Comparison of ENCODE assay signal across 9 cellular contexts in genomic region chr9:127742435-127743088, GRCh38. TPM values are rescaled to one million over a fixed set of nuclear protein-coding genes. Genes with fewer than 3 reads are reported as not detected.
A peak's percentile ranks its signal among the peaks of the same experiment; 100 is the strongest.
DNase-seq lines count a peak whose midpoint lies in the region; ATAC-seq, FAIRE-seq and TF ChIP-seq lines count a peak whose summit lies in the region.
"Had no signal": no experiment of that assay in that cellular context is flagged by ENCODE, and none has a peak within 500 bp of the region (broad histone marks: within the 10 kb centered on the region; RNA-seq: fewer than 3 reads in every experiment).

No MANE protein-coding gene starts in this region.

- POLR2A ChIA-PET in K562 (lab: Yijun Ruan, JAX) = interaction anchor here (0.5 to 1.5 kb wide), 9 partner anchors 8 to 476 kb away, joined by 3 to 5 read pairs (median 3); no protein-coding TSS in a partner anchor

- TF ChIP-seq RAD21 in K562 (CRISPR knock-in tag; conservative IDR thresholded peaks at IDR 0.05 in 1 of 2, IDR thresholded peaks at IDR 0.05 in 1 of 2) = no peak

- CTCF ChIA-PET in K562 (lab: Yijun Ruan, JAX; ENCODE audit: low intra/inter-chr PET ratio) = no interaction called here

- H3K9me3 ChIP-seq in K562 (replicated peaks; ENCODE audit: control insufficient read depth, insufficient read depth, low read depth, low read length) (no peaks in the 10 kb centered on the region), MG63 (no peaks in the 10 kb centered on the region)

- intact Hi-C loops in K562 (cut with micrococcal nuclease) = no loop called here

- H3K27me3 ChIP-seq in K562 (ENCODE audit: control insufficient read depth in 2 of 2, insufficient read depth in 2 of 2, low read length in 2 of 2) (peaks cover 4 to 9% of the 10 kb centered on the region in 2 experiments; a peak in 3 of 5 replicates), MG63 (no peaks in the 10 kb centered on the region)

- no peak overlapping the region for H3K27ac ChIP-seq in K562 (ENCODE audit: extremely low read depth, low read depth, low read length)

- H3K36me3 ChIP-seq in K562 (ENCODE audit: control insufficient read depth, insufficient read depth, low read length) (no peaks in the 10 kb centered on the region), MG63 (no peaks in the 10 kb centered on the region)

- peak; percentile 87 for ATAC-seq in K562
- ATAC-seq in GM21381 (IDR thresholded peaks at IDR 0.05; ENCODE audit: unreplicated experiment) = no peak
- no peak for ATAC-seq in GM19463 (IDR thresholded peaks at IDR 0.05; ENCODE audit: unreplicated experiment)

- H4K20me1 ChIP-seq in K562 (replicated peaks; ENCODE audit: control insufficient read depth, insufficient read depth, low read length) = no peaks in the 10 kb centered on the region; the same call in none of the 2 replicates

- under 1% methylated on average over 31 of the region's 33 CpGs for WGBS in K562 (ENCODE audit: insufficient coverage, low coverage, missing lambda C conversion rate)

- in situ Hi-C loops in K562 (cut with MboI) = no loop called here

- H3K9ac ChIP-seq in K562 (ENCODE audit: insufficient read depth in 1 of 2, low read depth in 2 of 2, low read length in 2 of 2) = peak overlapping the region in 1 of 2 experiments; percentile 70; a peak in 1 of 4 replicates

- peaks cover 15 to 52% of the 10 kb centered on the region in 2 experiments for H3K4me1 ChIP-seq in K562 (replicated peaks in 1 of 2; ENCODE audit: control insufficient read depth in 2 of 2, insufficient read depth in 2 of 2, low read length in 2 of 2)

- peak; percentile 95 for FAIRE-seq in K562 (lab: Jason Lieb, UNC)

- peak overlapping the region; percentile 74 for H3K4me2 ChIP-seq in K562 (ENCODE audit: insufficient read depth, low read length)

- H2AFZ ChIP-seq in K562 (ENCODE audit: low read depth, low read length) = peak overlapping the region; percentile 30; the same call in 1 of the 2 replicates

- TF ChIP-seq EP300 in K562 (IDR thresholded peaks at IDR 0.05; ENCODE audit: low read length) = no peak

- BruUV-seq in K562 (replicated peaks; lab: Mats Ljungman, UMichigan) = no TSS peak

- DNase-seq in AG08396 (ENCODE audit: low spot score) (peak; percentile 87), HuH-7 (ENCODE audit: low spot score) (peak; percentile 97), K562 (ENCODE audit: extremely low read depth in 1 of 4, low spot score in 3 of 4) (peak; percentile 90 to 96 (median 94)), left kidney (ENCODE audit: low read depth, low spot score) (peak; percentile 98), MG63 (no peak)
- no peak for DNase-seq in activated CD4-positive, alpha-beta T cell treated with anti-CD3 and anti-CD28 coated beads for 4 hours

- peak overlapping the region; percentile 37 for H3K4me3 ChIP-seq in K562
- H3K4me3 ChIP-seq in MG63 = no peak overlapping the region

- no peak for TF ChIP-seq POLR2A in K562 (conservative IDR thresholded peaks at IDR 0.05)

- no peaks in the 10 kb centered on the region for H3K79me2 ChIP-seq in K562 (ENCODE audit: control insufficient read depth, insufficient read depth, low read length)

- H3K9me1 ChIP-seq in K562 (ENCODE audit: control insufficient read depth, insufficient read depth, low read length) = no peaks in the 10 kb centered on the region

- no peak for TF ChIP-seq CTCF in K562 (IDR thresholded peaks at IDR 0.05 in 2 of 3, conservative IDR thresholded peaks at IDR 0.05 in 1 of 3; ENCODE audit: insufficient read depth in 2 of 3, low read depth in 1 of 3, low read length in 3 of 3)

RNA-seq across cellular contexts. Expression of gene TOR2A, which starts 7.5 kb away (rescaled TPM):
- total RNA-seq in K562 (2011; cell fraction: chromatin; rRNA removed; ENCODE audit: low replicate concordance) = 7.9 and 25.4 TPM in 2 replicates
- total RNA-seq in K562 (2011; cell fraction: nucleolus; rRNA removed) = 33.0 and 44.0 TPM in 2 replicates
- 22.6 and 27.5 TPM in 2 replicates for total RNA-seq in K562 (2011; cell fraction: nucleoplasm; rRNA removed)
- total RNA-seq in K562 (2014; rRNA removed) (21.3 and 23.5 TPM in 2 replicates), K562 (2014; rRNA removed; fragmentation: Illumina TruSeq; extraction: Trizol) (3.0 and 3.7 TPM in 2 replicates), K562 (2015; rRNA removed; fragmentation: Illumina TruSeq; extraction: Trizol) (11.1 and 12.0 TPM in 2 replicates), K562 (2021) (25.9 and 28.3 TPM in 2 replicates)
- polyA plus RNA-seq in K562 (2011; rRNA removed) (8.4 and 15.0 TPM in 2 replicates), K562 (2014; fragmentation: Illumina TruSeq; extraction: Trizol) (15.7 and 22.6 TPM in 2 replicates), K562 (2014; fragmentation: Nextera tagmentation; extraction: Ambion mirVana) (1 to 10 TPM in 1 of 2 experiments, under 1 TPM in 1; 0.80 to 1.1 TPM), K562 (2014; rRNA removed) (22.5 and 27.2 TPM in 2 replicates)
- polyA plus RNA-seq in K562 (2011; cell fraction: cytosol; rRNA removed) = 20.5 and 35.0 TPM in 2 replicates
- 34.3 and 45.7 TPM in 2 replicates for polyA plus RNA-seq in K562 (2011; cell fraction: nucleus; rRNA removed)
- polyA plus RNA-seq in K562 (2012) = 20.6 and 50.6 TPM in 2 replicates
- polyA minus RNA-seq in K562 (2011; rRNA and poly(A)+ RNA removed) = 2.8 and 3.6 TPM in 2 replicates
- polyA minus RNA-seq in K562 (2011; cell fraction: cytosol; rRNA and poly(A)+ RNA removed) = 11.3 and 18.2 TPM in 2 replicates
- polyA minus RNA-seq in K562 (2011; cell fraction: nucleus; rRNA and poly(A)+ RNA removed) = 12.5 and 19.1 TPM in 2 replicates
- total RNA-seq in MG63 (2014; rRNA removed; shearing (Covaris generic); ENCODE audit: low replicate concordance) = 5.8 and 18.7 TPM in 2 replicates

RNA-seq across cellular contexts. Expression of gene TTC16, which starts 26.7 kb away (rescaled TPM):
- total RNA-seq in K562 (2011; cell fraction: chromatin; rRNA removed; ENCODE audit: low replicate concordance) = not detected in 2 replicates
- not detected in 2 replicates for total RNA-seq in K562 (2011; cell fraction: nucleolus; rRNA removed)
- total RNA-seq in K562 (2011; cell fraction: nucleoplasm; rRNA removed) = not detected in 2 replicates
- total RNA-seq in K562 (2014; rRNA removed) (not detected in 2 replicates), K562 (2014; rRNA removed; fragmentation: Illumina TruSeq; extraction: Trizol) (not detected in 2 replicates), K562 (2015; rRNA removed; fragmentation: Illumina TruSeq; extraction: Trizol) (not detected in 2 replicates), K562 (2021) (not detected in 2 replicates)
- polyA plus RNA-seq in K562 (2011; rRNA removed) (not detected in 2 replicates), K562 (2014; fragmentation: Illumina TruSeq; extraction: Trizol) (not detected in 2 replicates), K562 (2014; fragmentation: Nextera tagmentation; extraction: Ambion mirVana) (not detected), K562 (2014; rRNA removed) (0.11 TPM in 1 of 2 replicates, not detected in the other)
- not detected in 2 replicates for polyA plus RNA-seq in K562 (2011; cell fraction: cytosol; rRNA removed)
- 0.03 and 0.04 TPM in 2 replicates for polyA plus RNA-seq in K562 (2011; cell fraction: nucleus; rRNA removed)
- polyA plus RNA-seq in K562 (2012) = not detected in 2 replicates
- polyA minus RNA-seq in K562 (2011; rRNA and poly(A)+ RNA removed) = not detected in 2 replicates
- not detected in 2 replicates for polyA minus RNA-seq in K562 (2011; cell fraction: cytosol; rRNA and poly(A)+ RNA removed)
- polyA minus RNA-seq in K562 (2011; cell fraction: nucleus; rRNA and poly(A)+ RNA removed) = not detected in 2 replicates
- not detected in 2 replicates for total RNA-seq in MG63 (2014; rRNA removed; shearing (Covaris generic); ENCODE audit: low replicate concordance)
- total RNA-seq: chondrocyte had no signal

RNA-seq across cellular contexts. Expression of gene PTRH1, which starts 27.1 kb away (rescaled TPM):
- 4.6 and 11.9 TPM in 2 replicates for total RNA-seq in K562 (2011; cell fraction: chromatin; rRNA removed; ENCODE audit: low replicate concordance)
- total RNA-seq in K562 (2011; cell fraction: nucleolus; rRNA removed) = 19.0 and 19.2 TPM in 2 replicates
- total RNA-seq in K562 (2011; cell fraction: nucleoplasm; rRNA removed) = 7.1 and 7.3 TPM in 2 replicates
- 43.1 and 54.3 TPM in 2 replicates for total RNA-seq in K562 (2014; rRNA removed)
- total RNA-seq in K562 (2014; rRNA removed; fragmentation: Illumina TruSeq; extraction: Trizol) = 1.1 and 1.8 TPM in 2 replicates
- total RNA-seq in K562 (2015; rRNA removed; fragmentation: Illumina TruSeq; extraction: Trizol) = 7.4 and 8.0 TPM in 2 replicates
- 21.1 and 21.6 TPM in 2 replicates for total RNA-seq in K562 (2021)
- 5.7 and 8.1 TPM in 2 replicates for polyA plus RNA-seq in K562 (2011; rRNA removed)
- polyA plus RNA-seq in K562 (2011; cell fraction: cytosol; rRNA removed) = 12.2 and 34.1 TPM in 2 replicates
- 7.6 and 15.8 TPM in 2 replicates for polyA plus RNA-seq in K562 (2011; cell fraction: nucleus; rRNA removed)
- 12.2 and 19.2 TPM in 2 replicates for polyA plus RNA-seq in K562 (2012)
- polyA plus RNA-seq in K562 (2014; fragmentation: Illumina TruSeq; extraction: Trizol) = 3.1 and 6.7 TPM in 2 replicates
- polyA plus RNA-seq in K562 (2014; fragmentation: Nextera tagmentation; extraction: Ambion mirVana) = 1 to 10 TPM in 1 of 2 experiments, under 1 TPM in 1; 0.63 to 1.0 TPM
- 28.2 and 44.3 TPM in 2 replicates for polyA plus RNA-seq in K562 (2014; rRNA removed)
- 1.0 and 1.1 TPM in 2 replicates for polyA minus RNA-seq in K562 (2011; rRNA and poly(A)+ RNA removed)
- 3.9 and 5.4 TPM in 2 replicates for polyA minus RNA-seq in K562 (2011; cell fraction: cytosol; rRNA and poly(A)+ RNA removed)
- 4.1 and 6.2 TPM in 2 replicates for polyA minus RNA-seq in K562 (2011; cell fraction: nucleus; rRNA and poly(A)+ RNA removed)
- total RNA-seq in MG63 (2014; rRNA removed; shearing (Covaris generic); ENCODE audit: low replicate concordance) = 15.9 and 26.7 TPM in 2 replicates

RNA-seq across cellular contexts. Expression of gene CFAP157, which starts 35.8 kb away (rescaled TPM):
- total RNA-seq in K562 (2011; cell fraction: chromatin; rRNA removed; ENCODE audit: low replicate concordance) = not detected in 2 replicates
- not detected in 2 replicates for total RNA-seq in K562 (2011; cell fraction: nucleolus; rRNA removed)
- not detected in 2 replicates for total RNA-seq in K562 (2011; cell fraction: nucleoplasm; rRNA removed)
- total RNA-seq in K562 (2014; rRNA removed) (not detected in 2 replicates), K562 (2014; rRNA removed; fragmentation: Illumina TruSeq; extraction: Trizol) (not detected in 2 replicates), K562 (2015; rRNA removed; fragmentation: Illumina TruSeq; extraction: Trizol) (not detected in 2 replicates), K562 (2021) (not detected in 2 replicates)
- polyA plus RNA-seq in K562 (2011; rRNA removed) (not detected in 2 replicates), K562 (2014; fragmentation: Illumina TruSeq; extraction: Trizol) (not detected in 2 replicates), K562 (2014; fragmentation: Nextera tagmentation; extraction: Ambion mirVana) (under 1 TPM in 1 of 2 experiments, not detected in 1; 0.03 TPM), K562 (2014; rRNA removed) (not detected in 2 replicates)
- polyA plus RNA-seq in K562 (2011; cell fraction: cytosol; rRNA removed) = not detected in 2 replicates
- polyA plus RNA-seq in K562 (2011; cell fraction: nucleus; rRNA removed) = 0.06 TPM in 1 of 2 replicates, not detected in the other
- 0.60 and 0.99 TPM in 2 replicates for polyA plus RNA-seq in K562 (2012)
- polyA minus RNA-seq in K562 (2011; rRNA and poly(A)+ RNA removed) = not detected in 2 replicates
- polyA minus RNA-seq in K562 (2011; cell fraction: cytosol; rRNA and poly(A)+ RNA removed) = not detected in 2 replicates
- polyA minus RNA-seq in K562 (2011; cell fraction: nucleus; rRNA and poly(A)+ RNA removed) = not detected in 2 replicates
- not detected in 2 replicates for total RNA-seq in MG63 (2014; rRNA removed; shearing (Covaris generic); ENCODE audit: low replicate concordance)
- total RNA-seq: chondrocyte had no signal

RNA-seq across cellular contexts. Expression of gene SH2D3C, which starts 35.9 kb away (rescaled TPM):
- 0.77 and 4.1 TPM in 2 replicates for total RNA-seq in K562 (2011; cell fraction: chromatin; rRNA removed; ENCODE audit: low replicate concordance)
- total RNA-seq in K562 (2011; cell fraction: nucleolus; rRNA removed) = 0.92 and 1.2 TPM in 2 replicates
- total RNA-seq in K562 (2011; cell fraction: nucleoplasm; rRNA removed) = 0.88 and 1.3 TPM in 2 replicates
- total RNA-seq in K562 (2014; rRNA removed) (0.29 and 1.2 TPM in 2 replicates), K562 (2014; rRNA removed; fragmentation: Illumina TruSeq; extraction: Trizol) (0.11 and 0.19 TPM in 2 replicates), K562 (2015; rRNA removed; fragmentation: Illumina TruSeq; extraction: Trizol) (0.29 and 0.34 TPM in 2 replicates), K562 (2021) (0.83 and 0.89 TPM in 2 replicates)
- polyA plus RNA-seq in K562 (2011; rRNA removed) (0.22 and 1.3 TPM in 2 replicates), K562 (2014; fragmentation: Illumina TruSeq; extraction: Trizol) (0.19 and 0.29 TPM in 2 replicates), K562 (2014; fragmentation: Nextera tagmentation; extraction: Ambion mirVana) (under 1 TPM in 1 of 2 experiments, not detected in 1; 0.03 TPM), K562 (2014; rRNA removed) (0.21 and 0.38 TPM in 2 replicates)
- 0.86 and 1.3 TPM in 2 replicates for polyA plus RNA-seq in K562 (2011; cell fraction: cytosol; rRNA removed)
- 1.5 TPM in 2 replicates for polyA plus RNA-seq in K562 (2011; cell fraction: nucleus; rRNA removed)
- polyA plus RNA-seq in K562 (2012) = 1.2 and 2.2 TPM in 2 replicates
- polyA minus RNA-seq in K562 (2011; rRNA and poly(A)+ RNA removed) = 0.42 and 0.46 TPM in 2 replicates
- polyA minus RNA-seq in K562 (2011; cell fraction: cytosol; rRNA and poly(A)+ RNA removed) = 2.4 TPM in 1 of 2 replicates, not detected in the other
- polyA minus RNA-seq in K562 (2011; cell fraction: nucleus; rRNA and poly(A)+ RNA removed) = 0.94 and 1.00 TPM in 2 replicates
- not detected in 2 replicates for total RNA-seq in MG63 (2014; rRNA removed; shearing (Covaris generic); ENCODE audit: low replicate concordance)

Comparison
In these comparisons a context has a peak if more than half of its experiments do, and no peak if none do; other contexts are left out.
1. DNase-seq: peak in AG08396 (single experiment), HuH-7 (single experiment), K562 (4 of 4) and left kidney (single experiment); none in activated CD4-positive, alpha-beta T cell treated with anti-CD3 and anti-CD28 coated beads for 4 hours (0 of 2) and MG63 (single experiment).